Comparison of ENCODE assay signal across 2 cellular contexts in the genomic region with DNA sequence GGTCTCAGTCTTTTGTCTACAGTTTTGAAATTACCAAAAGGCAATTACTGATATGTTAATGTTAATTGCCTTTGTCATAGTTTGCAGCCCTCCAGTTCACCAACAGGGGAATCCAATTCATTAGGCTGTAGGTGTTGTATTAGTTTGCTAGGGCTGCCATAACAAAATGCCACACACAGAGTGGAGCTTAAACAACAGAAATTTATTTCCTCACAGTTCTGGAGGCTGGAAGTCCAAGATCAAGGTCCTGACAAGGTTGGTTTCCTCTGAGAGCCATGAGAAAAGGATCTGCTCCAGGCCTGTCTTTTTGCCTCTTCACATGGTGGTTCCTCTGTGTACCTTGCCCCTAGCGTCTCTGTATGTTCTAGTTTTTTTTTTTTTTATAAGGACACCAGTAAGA.
TF ChIP-seq lines count a peak whose summit lies in the region.

No MANE protein-coding gene starts in this region.

TF ChIP-seq in A549, 52 proteins besides CTCF, POLR2A, EP300 and RAD21:
- TF ChIP-seq FOSL2 (IDR thresholded peaks at IDR 0.05) (no peak), FOSL2 (CRISPR knock-in tag; IDR thresholded peaks at IDR 0.05) (no peak), SREBF2 (IDR thresholded peaks at IDR 0.05) (no peak), EHMT2 (IDR thresholded peaks at IDR 0.05; ENCODE audit: low read depth) (no peak), HDAC2 (IDR thresholded peaks at IDR 0.05) (no peak), HOXB5 (CRISPR knock-in tag; IDR thresholded peaks at IDR 0.05) (no peak), KDM1A (IDR thresholded peaks at IDR 0.05; ENCODE audit: low read depth) (no peak), NPAS2 (CRISPR knock-in tag; IDR thresholded peaks at IDR 0.05; ENCODE audit: borderline replicate concordance) (no peak), HES2 (IDR thresholded peaks at IDR 0.05) (no peak), ELK1 (IDR thresholded peaks at IDR 0.05; ENCODE audit: low read depth, low read length) (no peak), JUN (IDR thresholded peaks at IDR 0.05) (no peak), ATOH8 (CRISPR knock-in tag; IDR thresholded peaks at IDR 0.05; ENCODE audit: low read depth) (no peak), RCOR1 (IDR thresholded peaks at IDR 0.05; ENCODE audit: low read depth, low read length) (no peak), KDM5A (IDR thresholded peaks at IDR 0.05) (no peak), POLR2AphosphoS2 (conservative IDR thresholded peaks at IDR 0.05; ENCODE audit: low read length) (no peak), REST (IDR thresholded peaks at IDR 0.05) (no peak)

TF ChIP-seq in IMR-90, 13 proteins besides CTCF, POLR2A, EP300 and RAD21:
- TF ChIP-seq RFX5 (IDR thresholded peaks at IDR 0.05; ENCODE audit: low read depth, low read length), result no peak
- TF ChIP-seq, protein P1, sequence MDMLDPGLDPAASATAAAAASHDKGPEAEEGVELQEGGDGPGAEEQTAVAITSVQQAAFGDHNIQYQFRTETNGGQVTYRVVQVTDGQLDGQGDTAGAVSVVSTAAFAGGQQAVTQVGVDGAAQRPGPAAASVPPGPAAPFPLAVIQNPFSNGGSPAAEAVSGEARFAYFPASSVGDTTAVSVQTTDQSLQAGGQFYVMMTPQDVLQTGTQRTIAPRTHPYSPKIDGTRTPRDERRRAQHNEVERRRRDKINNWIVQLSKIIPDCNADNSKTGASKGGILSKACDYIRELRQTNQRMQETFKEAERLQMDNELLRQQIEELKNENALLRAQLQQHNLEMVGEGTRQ (IDR thresholded peaks at IDR 0.05; ENCODE audit: low read depth, low read length), result no peak
- no peak for TF ChIP-seq BHLHE40 (IDR thresholded peaks at IDR 0.05; ENCODE audit: low read depth, low read length)
